1 cellular context compared by ENCODE assay signal in the genomic region with DNA sequence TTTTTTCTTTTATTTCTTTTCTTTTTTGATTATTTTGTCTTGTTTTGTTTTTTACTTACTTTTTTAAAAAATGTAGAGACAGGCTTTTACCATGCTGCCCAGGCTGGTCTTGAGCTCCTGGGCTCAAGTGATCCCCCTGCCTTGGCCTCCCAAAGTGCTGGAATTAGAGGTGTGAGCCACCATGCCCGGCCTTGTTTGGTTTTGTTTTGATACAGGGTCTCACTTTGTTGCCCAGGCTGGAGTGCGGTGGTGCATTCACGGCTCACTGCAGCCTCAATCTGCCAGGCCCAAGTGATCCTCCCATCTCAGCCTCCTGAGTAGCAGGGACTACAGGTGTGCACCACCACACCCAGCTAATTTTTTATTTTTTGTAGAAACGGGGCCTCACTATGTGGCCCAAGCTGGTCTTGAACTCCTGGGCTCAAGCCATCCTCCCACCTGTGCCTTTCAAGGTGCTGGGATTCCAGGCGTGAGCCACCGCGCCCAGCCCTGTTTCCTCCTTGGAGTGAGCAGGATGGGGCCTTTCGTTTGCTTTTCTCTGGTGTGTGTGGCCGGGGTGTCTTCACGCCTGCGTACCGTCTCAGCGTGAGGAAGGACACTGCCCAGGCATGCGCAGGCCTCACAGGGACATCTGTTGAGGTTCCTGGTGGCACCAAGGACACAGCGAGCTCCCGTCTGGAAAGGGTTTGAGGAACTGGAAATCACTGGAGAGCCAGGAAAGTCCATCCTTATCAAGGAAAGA.
TF ChIP-seq lines count a peak whose summit lies in the region.

No MANE protein-coding gene starts in this region.

TF ChIP-seq in H1, 55 proteins besides CTCF, POLR2A, EP300 and RAD21:
- TF ChIP-seq, protein P1, sequence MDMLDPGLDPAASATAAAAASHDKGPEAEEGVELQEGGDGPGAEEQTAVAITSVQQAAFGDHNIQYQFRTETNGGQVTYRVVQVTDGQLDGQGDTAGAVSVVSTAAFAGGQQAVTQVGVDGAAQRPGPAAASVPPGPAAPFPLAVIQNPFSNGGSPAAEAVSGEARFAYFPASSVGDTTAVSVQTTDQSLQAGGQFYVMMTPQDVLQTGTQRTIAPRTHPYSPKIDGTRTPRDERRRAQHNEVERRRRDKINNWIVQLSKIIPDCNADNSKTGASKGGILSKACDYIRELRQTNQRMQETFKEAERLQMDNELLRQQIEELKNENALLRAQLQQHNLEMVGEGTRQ (IDR thresholded peaks at IDR 0.05; ENCODE audit: low read length), result no peak
- TF ChIP-seq SRF (IDR thresholded peaks at IDR 0.05; ENCODE audit: low read depth, low read length), result no peak
- TF ChIP-seq NANOG (IDR thresholded peaks at IDR 0.05; ENCODE audit: insufficient read depth, low read depth, low read length, poor library complexity, severe bottlenecking), result no peak
- no peak for TF ChIP-seq POU5F1 (IDR thresholded peaks at IDR 0.05; ENCODE audit: low read depth, low read length)
- TF ChIP-seq, protein P2, sequence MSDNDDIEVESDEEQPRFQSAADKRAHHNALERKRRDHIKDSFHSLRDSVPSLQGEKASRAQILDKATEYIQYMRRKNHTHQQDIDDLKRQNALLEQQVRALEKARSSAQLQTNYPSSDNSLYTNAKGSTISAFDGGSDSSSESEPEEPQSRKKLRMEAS (IDR thresholded peaks at IDR 0.05), result no peak
- TF ChIP-seq SIRT6 (IDR thresholded peaks at IDR 0.05; ENCODE audit: low read length), result no peak
- TF ChIP-seq POLR2AphosphoS5 (IDR thresholded peaks at IDR 0.05; ENCODE audit: low read depth, low read length), result no peak
- TF ChIP-seq JUN (IDR thresholded peaks at IDR 0.05; ENCODE audit: low read depth, low read length), result no peak
- TF ChIP-seq JUND (IDR thresholded peaks at IDR 0.05; ENCODE audit: low read length), result no peak
- no peak for TF ChIP-seq GTF2F1 (IDR thresholded peaks at IDR 0.05; ENCODE audit: borderline replicate concordance, low read depth, low read length)
